ENCODE assay signal across 20 cellular contexts in the genomic region with DNA sequence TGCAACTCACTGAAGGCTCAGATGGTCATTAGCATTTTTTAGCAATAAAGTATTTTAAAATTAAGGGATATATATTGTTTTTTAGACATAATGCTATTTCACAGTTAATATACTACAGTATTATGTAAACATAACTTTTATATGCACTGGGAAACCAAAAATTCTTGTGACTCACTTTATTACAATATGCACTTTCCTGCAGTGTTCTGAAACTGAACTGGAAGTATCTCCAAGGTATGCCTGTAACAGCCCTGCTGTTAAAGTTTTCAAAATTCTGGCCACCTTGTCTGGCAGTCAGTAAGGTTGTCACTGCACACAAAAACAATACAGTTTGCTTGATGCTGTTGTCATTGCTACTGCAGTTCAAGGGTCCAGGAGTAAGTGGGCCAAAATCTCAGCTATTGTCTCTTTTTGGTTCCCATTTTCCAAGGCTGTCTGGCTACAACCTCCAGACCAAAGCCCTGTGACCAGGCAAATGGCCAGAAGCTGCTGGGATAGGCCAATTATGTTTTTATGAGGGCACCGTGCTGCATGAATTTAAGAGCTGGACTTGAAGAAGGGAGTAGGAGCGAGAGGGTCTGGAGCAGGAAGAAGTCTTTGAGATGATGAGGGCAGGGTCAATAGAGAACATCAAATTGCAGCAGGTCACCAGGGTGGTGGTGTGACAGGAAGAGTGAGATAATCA.
A peak's percentile ranks its signal among the peaks of the same experiment; 100 is the strongest.
DNase-seq lines count a peak whose midpoint lies in the region; ATAC-seq and TF ChIP-seq lines count a peak whose summit lies in the region.
"Had no signal": no experiment of that assay in that cellular context is flagged by ENCODE, and none has a peak within 500 bp of the region (broad histone marks: within the 10 kb centered on the region; RNA-seq: fewer than 3 reads in every experiment).

No MANE protein-coding gene starts in this region.

- H4K8ac ChIP-seq in IMR-90 (ENCODE audit: low read depth in 2 of 2, low read length in 2 of 2): no peak overlapping the region

- BruUV-seq in IMR-90 (replicated peaks; lab: Mats Ljungman, UMichigan): no TSS peak

- TF ChIP-seq POLR2A in IMR-90 (IDR thresholded peaks at IDR 0.05; ENCODE audit: low read depth, low read length): no peak

- H2AFZ ChIP-seq in IMR-90 (replicated peaks; ENCODE audit: low read length, poor library complexity) (peak overlapping the region; percentile 8), Karpas-422 (ENCODE audit: low read length) (no peak overlapping the region)

- H3K27ac ChIP-seq in IMR-90 (ENCODE audit: insufficient read depth, low read length) (no peak overlapping the region), Karpas-422 (ENCODE audit: low read length) (no peak overlapping the region)
- H3K27ac ChIP-seq in effector memory CD4-positive, alpha-beta T cell (ENCODE audit: insufficient read depth, low read length, poor library complexity, severe bottlenecking): no peak overlapping the region
- H3K27ac ChIP-seq: Peyer's patch had no signal

- no peaks in the 10 kb centered on the region; the same call in 1 of the 2 replicates for H3K9me2 ChIP-seq in Karpas-422 (replicated peaks; ENCODE audit: insufficient read depth, low read length)

- no peak overlapping the region for H2BK120ac ChIP-seq in IMR-90 (ENCODE audit: low read depth, low read length)

- CTCF ChIA-PET in BJ (lab: Yijun Ruan, JAX): no interaction called here
- CTCF ChIA-PET in IMR-90 (lab: Yijun Ruan, JAX): no interaction called here

- DNase-seq in BJ (ENCODE audit: low read depth): peak; percentile 15
- no peak for DNase-seq in IMR-90
- DNase-seq in dermis blood vessel endothelial cell: peak; percentile 1
- peak; percentile 1 for DNase-seq in putamen (ENCODE audit: low spot score)
- DNase-seq in Karpas-422: no peak
- no peak for DNase-seq in effector memory CD4-positive, alpha-beta T cell
- no peak for DNase-seq in NCI-H1048 (lab: John Stamatoyannopoulos, UW)
- DNase-seq: ACHN; Caco-2; CD4-positive, alpha-beta T cell; GOT3; NCI-H1417 treated with DMSO at 0.1 percent for 48 hours; NCI-H187 treated with DMSO at 0.1 percent for 48 hours; NCI-H345; NCI-H524 treated with DMSO at 0.1 percent for 48 hours; Peyer's patch; Right ventricle myocardium superior; T-helper 1 cell had no signal

- H3K36me3 ChIP-seq in BJ (ENCODE audit: control insufficient read depth, insufficient read depth, low read length): no peaks in the 10 kb centered on the region
- no peaks in the 10 kb centered on the region for H3K36me3 ChIP-seq in IMR-90 (ENCODE audit: control insufficient read depth, insufficient read depth, low read length)
- H3K36me3 ChIP-seq in Karpas-422 (ENCODE audit: insufficient read depth, low read length): no peaks in the 10 kb centered on the region
- H3K36me3 ChIP-seq in effector memory CD4-positive, alpha-beta T cell (ENCODE audit: control insufficient read depth, insufficient read depth, low read length): no peaks in the 10 kb centered on the region
- H3K36me3 ChIP-seq: Peyer's patch had no signal

- H3K4me2 ChIP-seq in IMR-90 (ENCODE audit: low read depth, low read length) (no peak overlapping the region), Karpas-422 (ENCODE audit: low read depth, low read length, poor library complexity, severe bottlenecking) (no peak overlapping the region)

- no peak overlapping the region for H2BK20ac ChIP-seq in IMR-90 (ENCODE audit: low read depth, low read length)

- no peak overlapping the region for H4K5ac ChIP-seq in IMR-90 (ENCODE audit: low read depth, low read length)

- TF ChIP-seq RAD21 in IMR-90 (IDR thresholded peaks at IDR 0.05; ENCODE audit: low read length): no peak

- no peak overlapping the region for H2BK5ac ChIP-seq in IMR-90 (ENCODE audit: low read depth, low read length, poor library complexity, severe bottlenecking)

- TF ChIP-seq CTCF in BJ (IDR thresholded peaks at IDR 0.05; ENCODE audit: insufficient read depth, low read depth, low read length): no peak
- no peak for TF ChIP-seq CTCF in IMR-90 (conservative IDR thresholded peaks at IDR 0.05; ENCODE audit: low read depth, low read length)

- intact Hi-C loops in IMR-90 (cut with micrococcal nuclease): no loop called here

- H3K18ac ChIP-seq in IMR-90 (ENCODE audit: low read depth, low read length): no peak overlapping the region

- no peaks in the 10 kb centered on the region for H3K79me2 ChIP-seq in Karpas-422 (ENCODE audit: low read length)

- no peak overlapping the region for H3K4ac ChIP-seq in IMR-90 (ENCODE audit: low read depth, low read length)

- H3K9me3 ChIP-seq in IMR-90 (ENCODE audit: control insufficient read depth, insufficient read depth, low read length): no peaks in the 10 kb centered on the region
- H3K9me3 ChIP-seq in Karpas-422 (ENCODE audit: low read length): no peaks in the 10 kb centered on the region; the same call in 1 of the 2 replicates
- H3K9me3 ChIP-seq in effector memory CD4-positive, alpha-beta T cell (ENCODE audit: control insufficient read depth, low read length): no peaks in the 10 kb centered on the region
- H3K9me3 ChIP-seq: Caco-2, Peyer's patch had no signal

- H2BK15ac ChIP-seq in IMR-90 (ENCODE audit: low read depth, low read length): no peak overlapping the region

- POLR2A ChIA-PET in BJ (lab: Charles Lee): interaction anchor here (0.5 kb wide), 1 partner anchor 108 kb away, joined by 4 read pairs; no protein-coding TSS in a partner anchor
- POLR2A ChIA-PET in IMR-90 (lab: Charles Lee; ENCODE audit: unreplicated experiment): no interaction called here

- 0% methylated on average over 1 of the region's 2 CpGs; no CpG with 5 or more reads in 1 of the 2 experiments for WGBS in IMR-90 (ENCODE audit: extremely low coverage in 2 of 2, insufficient read length in 1 of 2), 2 experiments

- no peak overlapping the region for H3K4me3 ChIP-seq in BJ (ENCODE audit: low read depth, low read length)
- H3K4me3 ChIP-seq in IMR-90 (ENCODE audit: insufficient read depth, low read depth, low read length): no peak overlapping the region
- H3K4me3 ChIP-seq in Karpas-422 (ENCODE audit: low read length): no peak overlapping the region
- no peak overlapping the region for H3K4me3 ChIP-seq in effector memory CD4-positive, alpha-beta T cell (ENCODE audit: insufficient read depth, low read depth, low read length, poor library complexity, severe bottlenecking)
- H3K4me3 ChIP-seq: K562, Peyer's patch had no signal

- no peak overlapping the region for H4K91ac ChIP-seq in IMR-90 (ENCODE audit: insufficient read depth, low read depth, low read length)

- H4K20me1 ChIP-seq in IMR-90 (ENCODE audit: insufficient read depth, low read length) (no peaks in the 10 kb centered on the region), Karpas-422 (ENCODE audit: insufficient read depth, low read depth, low read length) (no peaks in the 10 kb centered on the region)

- ATAC-seq in IMR-90 (ENCODE audit: low read depth): no peak
- ATAC-seq: HCT116, K562 had no signal

- H3K9ac ChIP-seq in IMR-90 (ENCODE audit: low read depth, low read length): no peak overlapping the region
- no peak overlapping the region for H3K9ac ChIP-seq in Karpas-422 (ENCODE audit: low read length)

- no peak overlapping the region for H2AK9ac ChIP-seq in IMR-90 (replicated peaks; ENCODE audit: low read depth, low read length, poor library complexity)

- no peak overlapping the region for H3K56ac ChIP-seq in IMR-90 (ENCODE audit: extremely low read depth, insufficient read depth, low read length)

- in situ Hi-C loops in IMR-90 (cut with MboI; ENCODE audit: low sequenced_read_pairs): no loop called here

- dilution Hi-C loops in IMR-90 (cut with HindIII; ENCODE audit: low sequenced_read_pairs, unreplicated experiment): no loop called here

- no peaks in the 10 kb centered on the region for H3K9me1 ChIP-seq in IMR-90 (ENCODE audit: insufficient read depth, low read length)

- no peak overlapping the region for H3K23ac ChIP-seq in IMR-90 (ENCODE audit: low read depth, low read length)

- H3K4me1 ChIP-seq in IMR-90 (ENCODE audit: control insufficient read depth, insufficient read depth, low read length): no peaks in the 10 kb centered on the region
- H3K4me1 ChIP-seq in Karpas-422 (ENCODE audit: low read length): no peaks in the 10 kb centered on the region
- no peaks in the 10 kb centered on the region for H3K4me1 ChIP-seq in effector memory CD4-positive, alpha-beta T cell (ENCODE audit: control insufficient read depth, insufficient read depth, low read length, poor library complexity, severe bottlenecking)
- H3K4me1 ChIP-seq: Caco-2, Peyer's patch had no signal

- H3K27me3 ChIP-seq in BJ (ENCODE audit: control insufficient read depth, insufficient read depth, low read length) (no peaks in the 10 kb centered on the region), IMR-90 (ENCODE audit: control insufficient read depth, insufficient read depth, low read length) (no peaks in the 10 kb centered on the region), Karpas-422 (ENCODE audit: low read length) (no peaks in the 10 kb centered on the region)
- no peaks in the 10 kb centered on the region for H3K27me3 ChIP-seq in effector memory CD4-positive, alpha-beta T cell (replicated peaks; ENCODE audit: control insufficient read depth, insufficient read depth, low read length, poor library complexity, severe bottlenecking)
- H3K27me3 ChIP-seq: Peyer's patch had no signal

- H3K14ac ChIP-seq in IMR-90 (replicated peaks; ENCODE audit: low read depth, low read length): no peak overlapping the region

- H2AK5ac ChIP-seq in IMR-90 (ENCODE audit: low read depth, low read length): no peak overlapping the region

- no peaks in the 10 kb centered on the region for H3K79me1 ChIP-seq in IMR-90 (ENCODE audit: low read depth in 1 of 2, low read length in 2 of 2)

TF ChIP-seq in IMR-90, 13 proteins besides CTCF, POLR2A, EP300 and RAD21 (continues in another document):
- TF ChIP-seq, protein P1, sequence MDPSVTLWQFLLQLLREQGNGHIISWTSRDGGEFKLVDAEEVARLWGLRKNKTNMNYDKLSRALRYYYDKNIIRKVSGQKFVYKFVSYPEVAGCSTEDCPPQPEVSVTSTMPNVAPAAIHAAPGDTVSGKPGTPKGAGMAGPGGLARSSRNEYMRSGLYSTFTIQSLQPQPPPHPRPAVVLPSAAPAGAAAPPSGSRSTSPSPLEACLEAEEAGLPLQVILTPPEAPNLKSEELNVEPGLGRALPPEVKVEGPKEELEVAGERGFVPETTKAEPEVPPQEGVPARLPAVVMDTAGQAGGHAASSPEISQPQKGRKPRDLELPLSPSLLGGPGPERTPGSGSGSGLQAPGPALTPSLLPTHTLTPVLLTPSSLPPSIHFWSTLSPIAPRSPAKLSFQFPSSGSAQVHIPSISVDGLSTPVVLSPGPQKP (IDR thresholded peaks at IDR 0.05; ENCODE audit: borderline replicate concordance, low read depth, low read length): no peak
- TF ChIP-seq RFX5 (IDR thresholded peaks at IDR 0.05; ENCODE audit: low read depth, low read length) (no peak), MXI1 (IDR thresholded peaks at IDR 0.05; ENCODE audit: borderline replicate concordance, low read depth, low read length) (no peak)

Comparison
In these comparisons a context has a peak if more than half of its experiments do, and no peak if none do; other contexts are left out.
1. DNase-seq: peak in BJ (single experiment), dermis blood vessel endothelial cell (single experiment) and putamen (single experiment); none in IMR-90 (single experiment), Karpas-422 (single experiment), effector memory CD4-positive, alpha-beta T cell (0 of 3) and NCI-H1048 (single experiment).